16 cellular contexts compared by ENCODE assay signal in the genomic region with DNA sequence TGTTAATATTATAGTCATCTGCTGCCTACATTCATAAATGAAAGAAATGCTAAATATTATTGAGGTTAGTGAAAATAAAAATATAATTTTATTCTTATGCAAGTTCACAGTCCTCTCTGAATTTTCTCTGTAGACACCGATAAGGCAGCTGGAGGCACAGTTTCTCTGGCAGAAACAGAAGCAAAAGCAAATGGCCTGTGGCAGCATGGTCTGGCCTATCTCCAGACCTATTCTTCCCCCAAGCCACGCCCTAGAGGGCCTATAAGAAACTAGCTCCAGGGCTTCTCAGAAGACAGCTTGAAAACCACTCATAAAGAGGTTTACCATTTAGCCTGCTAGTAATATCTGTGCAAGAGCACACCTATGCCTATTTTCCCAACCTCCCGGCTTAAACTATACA.
DNase-seq lines count a peak whose midpoint lies in the region; ATAC-seq and TF ChIP-seq lines count a peak whose summit lies in the region.
"Had no signal": no experiment of that assay in that cellular context is flagged by ENCODE, and none has a peak within 500 bp of the region (broad histone marks: within the 10 kb centered on the region; RNA-seq: fewer than 3 reads in every experiment).

No MANE protein-coding gene starts in this region.

- peak; percentile 92 for DNase-seq in DMS 273 (lab: John Stamatoyannopoulos, UW; ENCODE audit: unreplicated experiment)
- peak; percentile 18 to 36 for DNase-seq in erythroblast (lab: John Stamatoyannopoulos, UW)
- no peak for DNase-seq in stimulated activated naive CD8-positive, alpha-beta T cell treated with anti-CD3 and anti-CD28 coated beads, Interleukin-15, Interleukin-2, amounts not matched to agents 100 U/mL and 50 U/mL, for 24 hours
- DNase-seq: ACHN; CD4-positive, alpha-beta T cell; GM23248; KBM-7; MG63; NCI-H1105; NCI-H2029 treated with DMSO at 0.1 percent for 48 hours; NCI-H526 treated with DMSO at 0.1 percent for 48 hours had no signal

- H2AFZ ChIP-seq in KMS-11 (ENCODE audit: low read depth) (no peak overlapping the region), OCI-LY1 (ENCODE audit: low read length) (no peak overlapping the region)
- H2AFZ ChIP-seq: GM23248 had no signal

- H3K9me2 ChIP-seq in OCI-LY1 (ENCODE audit: low read depth, low read length), result no peaks in the 10 kb centered on the region

- no peaks in the 10 kb centered on the region for H3K9me3 ChIP-seq in OCI-LY1 (ENCODE audit: low read length)
- H3K9me3 ChIP-seq: MG63 had no signal

- H3K4me1 ChIP-seq in KMS-11 (ENCODE audit: low read depth, poor library complexity, severe bottlenecking) (peaks cover 74% of the 10 kb centered on the region), OCI-LY1 (ENCODE audit: insufficient read depth, low read length, severe bottlenecking) (peaks cover 80% of the 10 kb centered on the region)

- H3K79me2 ChIP-seq in KMS-11 (ENCODE audit: insufficient read depth, low read depth) (peaks cover 8% of the 10 kb centered on the region; the same call in 1 of the 2 replicates), OCI-LY1 (ENCODE audit: insufficient read depth, low read length) (peaks cover 15% of the 10 kb centered on the region; the same call in 1 of the 2 replicates)

- H3K27ac ChIP-seq in KMS-11 (no peak overlapping the region), OCI-LY1 (ENCODE audit: low read depth, low read length, poor library complexity, severe bottlenecking) (peak overlapping the region; percentile 95)
- H3K27ac ChIP-seq: GM23248, HL-60 had no signal

- no peak for ATAC-seq in HG03196 (IDR thresholded peaks at IDR 0.05; ENCODE audit: unreplicated experiment)
- ATAC-seq in stimulated activated naive CD8-positive, alpha-beta T cell treated with anti-CD3 and anti-CD28 coated beads, Interleukin-15, Interleukin-2, amounts not matched to agents 100 U/mL and 50 U/mL, for 24 hours, result no peak
- no peak for ATAC-seq in GM21529 (IDR thresholded peaks at IDR 0.05; ENCODE audit: unreplicated experiment)

- H3K27me3 ChIP-seq in KMS-11 (ENCODE audit: insufficient read depth, low read depth) (no peaks in the 10 kb centered on the region), OCI-LY1 (ENCODE audit: insufficient read depth, low read length) (no peaks in the 10 kb centered on the region)
- H3K27me3 ChIP-seq: MG63 had no signal

- TF ChIP-seq POLR2A in erythroblast (IDR thresholded peaks at IDR 0.05; ENCODE audit: low read length), result no peak

- no peak for TF ChIP-seq CTCF in KMS-11 (conservative IDR thresholded peaks at IDR 0.05; ENCODE audit: low read depth, low read length)
- TF ChIP-seq CTCF in OCI-LY1 (IDR thresholded peaks at IDR 0.05; ENCODE audit: low read length), result no peak

- H4K20me1 ChIP-seq in KMS-11 (ENCODE audit: insufficient read depth) (no peaks in the 10 kb centered on the region), OCI-LY1 (ENCODE audit: insufficient read depth, low read length) (no peaks in the 10 kb centered on the region)

- H3K4me2 ChIP-seq in KMS-11 (peak overlapping the region; percentile 30; the same call in 1 of the 2 replicates), OCI-LY1 (ENCODE audit: low read length) (peak overlapping the region; percentile 35)

- H3K36me3 ChIP-seq in KMS-11 (ENCODE audit: insufficient read depth) (no peaks in the 10 kb centered on the region; the same call in 1 of the 2 replicates), OCI-LY1 (ENCODE audit: insufficient read depth, low read length) (peaks cover 41% of the 10 kb centered on the region)

- H3K4me3 ChIP-seq in KMS-11 (IDR thresholded peaks at IDR 0.05; ENCODE audit: insufficient read depth, low read depth, low read length) (no peak overlapping the region), OCI-LY1 (ENCODE audit: low read depth, low read length, poor library complexity, severe bottlenecking) (no peak overlapping the region)
- H3K4me3 ChIP-seq: GM23248, MG63 had no signal

- H3K9ac ChIP-seq in KMS-11 (no peak overlapping the region), OCI-LY1 (ENCODE audit: low read length) (peak overlapping the region; percentile 59)
- H3K9ac ChIP-seq: GM23248 had no signal

- 0 out of 2 replicates have a peak, but pooled peaks cover 5% of the 10 kb centered on the region for H3F3A ChIP-seq in OCI-LY1 (ENCODE audit: insufficient read depth, low read length)
